1 cellular context compared by ENCODE assay signal in genomic region chr11:862028-862703, GRCh38.
TF ChIP-seq lines count a peak whose summit lies in the region.

No MANE protein-coding gene starts in this region.

TF ChIP-seq in GM23338, 12 proteins besides CTCF, POLR2A, EP300 and RAD21 (continued from another document):
- TF ChIP-seq REST (IDR thresholded peaks at IDR 0.05; ENCODE audit: unreplicated experiment) (no peak), NANOG (IDR thresholded peaks at IDR 0.05; ENCODE audit: borderline replicate concordance) (no peak), JUNB (IDR thresholded peaks at IDR 0.05; ENCODE audit: unreplicated experiment) (no peak), POLR2AphosphoS5 (IDR thresholded peaks at IDR 0.05; ENCODE audit: low read depth) (0 out of 2 replicates have a peak, but pooled peaks have one; percentile 38), STAT1 (IDR thresholded peaks at IDR 0.05; ENCODE audit: unreplicated experiment) (no peak), EZH2 (IDR thresholded peaks at IDR 0.05; ENCODE audit: low read depth, unreplicated experiment) (no peak), ZNF331 (CRISPR knock-in tag; IDR thresholded peaks at IDR 0.05; ENCODE audit: low read depth) (no peak), CREB1 (CRISPR knock-in tag; IDR thresholded peaks at IDR 0.05; ENCODE audit: low read depth) (0 out of 2 replicates have a peak, but pooled peaks have one; percentile 36), ZNF462 (CRISPR knock-in tag; IDR thresholded peaks at IDR 0.05) (no peak), ZNF114 (CRISPR knock-in tag; IDR thresholded peaks at IDR 0.05) (no peak), ETS1 (IDR thresholded peaks at IDR 0.05) (no peak)
